12 cellular contexts compared by ENCODE assay signal in genomic region chr15:50137330-50137761, GRCh38. TPM values are rescaled to one million over a fixed set of nuclear protein-coding genes. Genes with fewer than 3 reads are reported as not detected.
A peak's percentile ranks its signal among the peaks of the same experiment; 100 is the strongest.
DNase-seq lines count a peak whose midpoint lies in the region; ATAC-seq and TF ChIP-seq lines count a peak whose summit lies in the region.
"Had no signal": no experiment of that assay in that cellular context is flagged by ENCODE, and none has a peak within 500 bp of the region (broad histone marks: within the 10 kb centered on the region; RNA-seq: fewer than 3 reads in every experiment).

No MANE protein-coding gene starts in this region.

- H3K27me3 ChIP-seq in psoas muscle (ENCODE audit: insufficient read depth in 3 of 3, low read length in 2 of 3): no peaks in the 10 kb centered on the region

- H3K27ac ChIP-seq in RWPE1: no peak overlapping the region
- no peak overlapping the region for H3K27ac ChIP-seq in psoas muscle
- H3K27ac ChIP-seq: 22Rv1 had no signal

- no peaks in the 10 kb centered on the region for H3K9me3 ChIP-seq in psoas muscle

- TF ChIP-seq CTCF in RWPE1 (conservative IDR thresholded peaks at IDR 0.05; ENCODE audit: low read depth) (no peak), psoas muscle (IDR thresholded peaks at IDR 0.05) (no peak)

- POLR2A ChIA-PET in RWPE1 (lab: Yijun Ruan, JAX; ENCODE audit: low non-redundant PET): no interaction called here

- 82 to 84% (median 84%) methylated on average over 7 of the region's 7 CpGs for WGBS in psoas muscle, 3 donors

- ATAC-seq in esophagus mucosa: peak; percentile 71
- no peak for ATAC-seq in psoas muscle
- no peak for ATAC-seq in GM19397 (IDR thresholded peaks at IDR 0.05; ENCODE audit: unreplicated experiment)
- no peak for ATAC-seq in HG03135 (IDR thresholded peaks at IDR 0.05; ENCODE audit: unreplicated experiment)

- CTCF ChIA-PET in RWPE1 (lab: Yijun Ruan, JAX): interaction anchor here (0.6 kb wide), 1 partner anchor 1000 kb away, joined by 5 read pairs; no protein-coding TSS in a partner anchor

- no peaks in the 10 kb centered on the region for H3K36me3 ChIP-seq in psoas muscle (ENCODE audit: insufficient read depth in 1 of 2, low read depth in 1 of 2)

- DNase-seq in NOMO-1 treated with DMSO at 0.1 percent for 48 hours (lab: John Stamatoyannopoulos, UW; ENCODE audit: unreplicated experiment): peak; percentile 50
- no peak for DNase-seq in NOMO-1 treated with dmso at 0.1 percent for 144 hours (lab: John Stamatoyannopoulos, UW; ENCODE audit: unreplicated experiment)
- DNase-seq in RWPE1 (ENCODE audit: low spot score): peak; percentile 88
- DNase-seq in stimulated activated CD8-positive, alpha-beta memory T cell treated with anti-CD3 and anti-CD28 coated beads, Interleukin-4, amount 100 ng/mL, for 48 hours: peak; percentile 68
- DNase-seq in psoas muscle: no peak
- DNase-seq: NCI-H146, T-helper 9 cell had no signal

- H3K4me1 ChIP-seq in psoas muscle: no peaks in the 10 kb centered on the region

- H3K4me3 ChIP-seq in psoas muscle: no peak overlapping the region

- intact Hi-C loops in psoas muscle (cut with DNase I): no loop called here

RNA-seq across cellular contexts. Expression of gene ATP8B4, which starts 18.3 kb away (rescaled TPM):
- 0.56 TPM for total RNA-seq in esophagus mucosa
- 1 to 10 TPM; 1.0 to 2.2 (median 1.5) TPM for total RNA-seq in psoas muscle
- polyA plus RNA-seq in psoas muscle: under 1 TPM; 0.25 to 0.31 (median 0.29) TPM
- total RNA-seq: chondrocyte had no signal

RNA-seq across cellular contexts. Expression of gene SLC27A2, which starts 44.6 kb away (rescaled TPM):
- total RNA-seq in esophagus mucosa: 0.92 TPM
- total RNA-seq in psoas muscle: not detected
- under 1 TPM in 2 of 3 donors, not detected in 1; 0.01 to 0.04 TPM for polyA plus RNA-seq in psoas muscle
- total RNA-seq: chondrocyte had no signal

Comparison
In these comparisons a context has a peak if more than half of its experiments do, and no peak if none do; other contexts are left out.
1. DNase-seq: peak in NOMO-1 treated with DMSO at 0.1 percent for 48 hours (single experiment), RWPE1 (single experiment) and stimulated activated CD8-positive, alpha-beta memory T cell treated with anti-CD3 and anti-CD28 coated beads, Interleukin-4, amount 100 ng/mL, for 48 hours (single experiment); none in NOMO-1 treated with dmso at 0.1 percent for 144 hours (single experiment) and psoas muscle (0 of 2).